ENCODE assay signal across 11 cellular contexts in genomic region chr4:151798678-151799416, GRCh38. TPM values are rescaled to one million over a fixed set of nuclear protein-coding genes. Genes with fewer than 3 reads are reported as not detected.
A peak's percentile ranks its signal among the peaks of the same experiment; 100 is the strongest.
DNase-seq lines count a peak whose midpoint lies in the region; ATAC-seq and TF ChIP-seq lines count a peak whose summit lies in the region.
"Had no signal": no experiment of that assay in that cellular context is flagged by ENCODE, and none has a peak within 500 bp of the region (broad histone marks: within the 10 kb centered on the region; RNA-seq: fewer than 3 reads in every experiment).

No MANE protein-coding gene starts in this region.

- no peak overlapping the region for H3K4ac ChIP-seq in trophoblast cell (ENCODE audit: low read depth, low read length)

- no peaks in the 10 kb centered on the region for H3K79me1 ChIP-seq in trophoblast cell (ENCODE audit: low read length)

- H3K9ac ChIP-seq in duodenal mucosa (ENCODE audit: low read depth in 1 of 2, low read length in 2 of 2) (peak overlapping the region; percentile 20 to 33), trophoblast cell (ENCODE audit: low read length) (no peak overlapping the region)

- H3K4me1 ChIP-seq in duodenal mucosa (ENCODE audit: control insufficient read depth in 1 of 2, insufficient read depth in 2 of 2, low read length in 2 of 2) (peaks cover 35 to 42% of the 10 kb centered on the region in 2 donors), trophoblast cell (ENCODE audit: control insufficient read depth in 1 of 2, insufficient read depth in 2 of 2, low read length in 2 of 2) (no peaks in the 10 kb centered on the region)

- POLR2A ChIA-PET in activated CD4-positive, alpha-beta T cell treated with anti-CD3 and anti-CD28 coated beads for 36 hours (lab: Charles Lee) = no interaction called here

- no peak overlapping the region for H2AFZ ChIP-seq in trophoblast cell (ENCODE audit: insufficient read depth, low read length, poor library complexity)

- CTCF ChIA-PET in activated CD4-positive, alpha-beta T cell treated with anti-CD3 and anti-CD28 coated beads for 36 hours (lab: Charles Lee) = interaction anchor here (0.7 to 2.0 kb wide), 6 partner anchors 9 to 784 kb away, joined by 3 to 5 read pairs (median 4); partner anchors contain the start of gene LRBA

- no peak overlapping the region for H2BK12ac ChIP-seq in trophoblast cell (ENCODE audit: low read length)

- H4K91ac ChIP-seq in trophoblast cell (ENCODE audit: low read depth, low read length) = no peak overlapping the region

- no CpG with 5 or more reads among the region's 6 CpGs for WGBS in trophoblast cell (ENCODE audit: extremely low coverage, insufficient coverage, insufficient read length)

- H2BK120ac ChIP-seq in trophoblast cell (ENCODE audit: insufficient read depth, low read length, poor library complexity) = no peak overlapping the region

- no peak overlapping the region for H4K12ac ChIP-seq in trophoblast cell (ENCODE audit: low read depth, low read length)

- H3K4me3 Mint-ChIP-seq in activated CD4-positive, alpha-beta T cell treated with anti-CD3 and anti-CD28 coated beads for 36 hours = no peak overlapping the region

- no peak overlapping the region for H3K18ac ChIP-seq in trophoblast cell (ENCODE audit: low read length)

- DNase-seq in GM20000 (ENCODE audit: low spot score) (peak; percentile 48), NCI-H1105 (lab: John Stamatoyannopoulos, UW) (no peak), H7 (no peak), trophoblast cell (no peak)
- DNase-seq in activated CD4-positive, alpha-beta T cell treated with anti-CD3 and anti-CD28 coated beads for 36 hours = no peak
- DNase-seq: NCI-H524, T1000 had no signal

- H3K79me2 ChIP-seq in trophoblast cell (ENCODE audit: control insufficient read depth, insufficient read depth, low read length, poor library complexity) = no peaks in the 10 kb centered on the region

- H3K23ac ChIP-seq in trophoblast cell (ENCODE audit: low read length) = no peak overlapping the region

- no peaks in the 10 kb centered on the region for H3K27me3 Mint-ChIP-seq in activated CD4-positive, alpha-beta T cell treated with anti-CD3 and anti-CD28 coated beads for 36 hours

- no peak overlapping the region for H3K27ac Mint-ChIP-seq in activated CD4-positive, alpha-beta T cell treated with anti-CD3 and anti-CD28 coated beads for 36 hours
- H3K27ac Mint-ChIP-seq: activated naive CD4-positive, alpha-beta T cell treated with anti-CD3 and anti-CD28 coated beads, Interleukin-2, amount 50 U/mL, for 72 hours had no signal

- no peaks in the 10 kb centered on the region for H3K36me3 Mint-ChIP-seq in activated CD4-positive, alpha-beta T cell treated with anti-CD3 and anti-CD28 coated beads for 36 hours (ENCODE audit: low read depth)
- H3K36me3 Mint-ChIP-seq: activated naive CD4-positive, alpha-beta T cell treated with anti-CD3 and anti-CD28 coated beads, Interleukin-2, amount 50 U/mL, for 72 hours had no signal

- H3K14ac ChIP-seq in trophoblast cell (ENCODE audit: low read length) = no peak overlapping the region

- no peaks in the 10 kb centered on the region for H3K9me3 Mint-ChIP-seq in activated CD4-positive, alpha-beta T cell treated with anti-CD3 and anti-CD28 coated beads for 36 hours (ENCODE audit: low read depth)

- H3K9me3 ChIP-seq in duodenal mucosa (ENCODE audit: control insufficient read depth in 1 of 2, low read length in 2 of 2) (no peaks in the 10 kb centered on the region), trophoblast cell (ENCODE audit: insufficient read depth, low read depth, low read length) (no peaks in the 10 kb centered on the region)

- H4K8ac ChIP-seq in trophoblast cell (ENCODE audit: low read depth, low read length) = no peak overlapping the region

- no peaks in the 10 kb centered on the region for H3K4me1 Mint-ChIP-seq in activated CD4-positive, alpha-beta T cell treated with anti-CD3 and anti-CD28 coated beads for 36 hours

- no peak overlapping the region for H3K4me2 ChIP-seq in trophoblast cell (ENCODE audit: low read length)

- H3K27me3 ChIP-seq in duodenal mucosa (ENCODE audit: control insufficient read depth in 1 of 2, insufficient read depth in 2 of 2, low read length in 2 of 2) (no peaks in the 10 kb centered on the region), H7 (ENCODE audit: control insufficient read depth, insufficient read depth, low read length) (no peaks in the 10 kb centered on the region), trophoblast cell (ENCODE audit: insufficient read depth, low read length) (no peaks in the 10 kb centered on the region)

- H3K4me3 ChIP-seq in duodenal mucosa (ENCODE audit: low read depth in 1 of 2, low read length in 2 of 2) (peak overlapping the region; percentile 2 to 18), H7 (ENCODE audit: insufficient read depth, low read depth, low read length) (no peak overlapping the region), trophoblast cell (ENCODE audit: low read depth, low read length) (no peak overlapping the region)

- no peak for TF ChIP-seq CTCF in GM20000 (IDR thresholded peaks at IDR 0.05; ENCODE audit: extremely low read depth, missing control alignments)

- H3K27ac ChIP-seq in duodenal mucosa (ENCODE audit: low read depth, low read length) = peak overlapping the region; percentile 10
- no peak overlapping the region for H3K27ac ChIP-seq in trophoblast cell (ENCODE audit: low read depth, low read length)

- no peak overlapping the region for H2AK5ac ChIP-seq in trophoblast cell (ENCODE audit: low read length)

- no peak overlapping the region for H2BK5ac ChIP-seq in trophoblast cell (ENCODE audit: low read depth, low read length, poor library complexity)

- no peaks in the 10 kb centered on the region for H3K36me3 ChIP-seq in duodenal mucosa (ENCODE audit: control insufficient read depth in 1 of 2, insufficient read depth in 2 of 2, low read length in 2 of 2)
- no peaks in the 10 kb centered on the region for H3K36me3 ChIP-seq in H7 (replicated peaks; ENCODE audit: control insufficient read depth, insufficient read depth, low read length)
- H3K36me3 ChIP-seq in trophoblast cell (ENCODE audit: control insufficient read depth in 1 of 2, insufficient read depth in 2 of 2, low read length in 2 of 2) = no peaks in the 10 kb centered on the region

- ATAC-seq in GM18498 (IDR thresholded peaks at IDR 0.05; ENCODE audit: unreplicated experiment) (peak; percentile 86), HG03095 (IDR thresholded peaks at IDR 0.05; ENCODE audit: unreplicated experiment) (peak; percentile 92)
- ATAC-seq in activated CD4-positive, alpha-beta T cell treated with anti-CD3 and anti-CD28 coated beads for 36 hours = no peak

- intact Hi-C loops in activated CD4-positive, alpha-beta T cell treated with anti-CD3 and anti-CD28 coated beads for 36 hours (cut with DNase I, micrococcal nuclease) = no loop called here

RNA-seq across cellular contexts. Expression of gene GATB, which starts 38.0 kb away (rescaled TPM):
- 10 to 100 TPM; 21.2 to 25.6 TPM for total RNA-seq in activated CD4-positive, alpha-beta T cell treated with anti-CD3 and anti-CD28 coated beads for 36 hours
- 18.8 and 22.2 TPM in 2 replicates for total RNA-seq in H7 (2014; rRNA removed; shearing (Covaris generic))
- polyA plus RNA-seq in trophoblast cell (2013) = 12.7 and 14.3 TPM in 2 replicates

Comparison
In these comparisons a context has a peak if more than half of its experiments do, and no peak if none do; other contexts are left out.
1. H3K4me3 ChIP-seq: peak in duodenal mucosa (2 of 2); none in H7 (single experiment) and trophoblast cell (single experiment).